9 cellular contexts compared by ENCODE assay signal in genomic region chr4:131091896-131092295, GRCh38.
DNase-seq lines count a peak whose midpoint lies in the region; ATAC-seq, FAIRE-seq and TF ChIP-seq lines count a peak whose summit lies in the region.
"Had no signal": no experiment of that assay in that cellular context is flagged by ENCODE, and none has a peak within 500 bp of the region (broad histone marks: within the 10 kb centered on the region; RNA-seq: fewer than 3 reads in every experiment).

No MANE protein-coding gene starts in this region.

- in situ Hi-C loops in T47D (cut with HindIII; ENCODE audit: low pct_unique_long_range_greater_than_20kb, low sequenced_read_pairs): no loop called here

- H3K27me3 Mint-ChIP-seq in nephron progenitor cell (ENCODE audit: low read depth, poor library complexity): no peaks in the 10 kb centered on the region
- H3K27me3 Mint-ChIP-seq: activated naive CD8-positive, alpha-beta T cell treated with anti-CD3 and anti-CD28 coated beads, Interleukin-2, amount 10 ng/mL, durations not matched to agents 7 days and 5 days had no signal

- no peak overlapping the region for H3K4me3 Mint-ChIP-seq in nephron progenitor cell
- H3K4me3 Mint-ChIP-seq: activated naive CD8-positive, alpha-beta T cell treated with anti-CD3 and anti-CD28 coated beads, Interleukin-2, amount 10 ng/mL, durations not matched to agents 7 days and 5 days had no signal

- no peaks in the 10 kb centered on the region for H3K9me3 Mint-ChIP-seq in nephron progenitor cell
- H3K9me3 Mint-ChIP-seq: activated naive CD8-positive, alpha-beta T cell treated with anti-CD3 and anti-CD28 coated beads, Interleukin-2, amount 10 ng/mL, durations not matched to agents 7 days and 5 days had no signal

- peak; percentile 63 for DNase-seq in NCI-H1694 treated with DMSO at 0.1 percent for 48 hours (lab: John Stamatoyannopoulos, UW)
- peak; percentile 2 to 58 for DNase-seq in T47D (ENCODE audit: low read depth in 1 of 2, low spot score in 1 of 2)
- no peak for DNase-seq in nephron progenitor cell
- DNase-seq in RCC 7860 (ENCODE audit: low spot score): no peak
- DNase-seq: activated naive CD8-positive, alpha-beta T cell treated with anti-CD3 and anti-CD28 coated beads, Interleukin-2, amount 10 ng/mL, durations not matched to agents 7 days and 5 days had no signal

- H3K36me3 Mint-ChIP-seq in nephron progenitor cell (ENCODE audit: low read depth): no peaks in the 10 kb centered on the region
- H3K36me3 Mint-ChIP-seq: activated naive CD8-positive, alpha-beta T cell treated with anti-CD3 and anti-CD28 coated beads, Interleukin-2, amount 10 ng/mL, durations not matched to agents 7 days and 5 days had no signal

- no peak overlapping the region for H3K27ac Mint-ChIP-seq in nephron progenitor cell
- H3K27ac Mint-ChIP-seq: activated naive CD8-positive, alpha-beta T cell treated with anti-CD3 and anti-CD28 coated beads, Interleukin-2, amount 10 ng/mL, durations not matched to agents 7 days and 5 days had no signal

- ATAC-seq in HG03108 (IDR thresholded peaks at IDR 0.05; ENCODE audit: unreplicated experiment) (no peak), HG03432 (IDR thresholded peaks at IDR 0.05; ENCODE audit: unreplicated experiment) (no peak), GM19023 (IDR thresholded peaks at IDR 0.05; ENCODE audit: unreplicated experiment) (no peak)

- no peaks in the 10 kb centered on the region for H3K4me1 Mint-ChIP-seq in nephron progenitor cell
- H3K4me1 Mint-ChIP-seq: activated naive CD8-positive, alpha-beta T cell treated with anti-CD3 and anti-CD28 coated beads, Interleukin-2, amount 10 ng/mL, durations not matched to agents 7 days and 5 days had no signal

- TF ChIP-seq CTCF in GM12873 (IDR thresholded peaks at IDR 0.05; ENCODE audit: insufficient read depth, low read depth, low read length, missing control alignments): peak; percentile 25
- peak; percentile 60 for TF ChIP-seq CTCF in nephron progenitor cell (IDR thresholded peaks at IDR 0.05)

- FAIRE-seq in RCC 7860 (lab: Jason Lieb, UNC): no peak

Comparison
In these comparisons a context has a peak if more than half of its experiments do, and no peak if none do; other contexts are left out.
1. DNase-seq: peak in NCI-H1694 treated with DMSO at 0.1 percent for 48 hours (single experiment) and T47D (2 of 2); none in nephron progenitor cell (single experiment) and RCC 7860 (single experiment).